In genomic region chr14:75277796-75278421, GRCh38 we compare ENCODE assay signal across 8 cellular contexts. TPM values are rescaled to one million over a fixed set of nuclear protein-coding genes. Genes with fewer than 3 reads are reported as not detected.
DNase-seq lines count a peak whose midpoint lies in the region; TF ChIP-seq lines count a peak whose summit lies in the region.

No MANE protein-coding gene starts in this region.

- peak overlapping the region; percentile 96 for H3K27ac Mint-ChIP-seq in chondrocyte (ENCODE audit: unreplicated experiment)

- H3K9ac ChIP-seq in mucosa of rectum (ENCODE audit: low read depth in 1 of 2, low read length in 2 of 2): peak overlapping the region; percentile 87 to 97

- H3K9me3 ChIP-seq in mucosa of rectum (ENCODE audit: control insufficient read depth in 2 of 2, low read length in 2 of 2): no peaks in the 10 kb centered on the region
- H3K9me3 ChIP-seq in uterus: no peaks in the 10 kb centered on the region

- H3K4me3 ChIP-seq in mucosa of rectum (ENCODE audit: low read length in 2 of 2): peak overlapping the region; percentile 89 to 90
- peak overlapping the region; percentile 68 to 79 for H3K4me3 ChIP-seq in uterus

- DNase-seq in NCI-H345 treated with DMSO at 0.1 percent for 48 hours (lab: John Stamatoyannopoulos, UW; ENCODE audit: unreplicated experiment): peak; percentile 41
- no peak for DNase-seq in NCI-H345 (lab: John Stamatoyannopoulos, UW)
- DNase-seq in MV-4-11 (lab: John Stamatoyannopoulos, UW): peak; percentile 25
- no peak for DNase-seq in chondrocyte (ENCODE audit: low spot score)
- no peak for DNase-seq in uterus
- DNase-seq in posterior vena cava (ENCODE audit: low spot score): no peak
- DNase-seq in NOMO-1 treated with DMSO at 0.1 percent for 48 hours (lab: John Stamatoyannopoulos, UW; ENCODE audit: unreplicated experiment): no peak

- H3K4me1 Mint-ChIP-seq in chondrocyte (ENCODE audit: low read depth): peaks cover 58% of the 10 kb centered on the region

- peak overlapping the region; percentile 79 for H3K4me3 Mint-ChIP-seq in chondrocyte (ENCODE audit: unreplicated experiment)

- H3K36me3 ChIP-seq in mucosa of rectum (ENCODE audit: control insufficient read depth in 2 of 2, insufficient read depth in 2 of 2, low read length in 2 of 2): peaks cover 15 to 18% of the 10 kb centered on the region in 2 donors
- no peaks in the 10 kb centered on the region for H3K36me3 ChIP-seq in uterus

- no peaks in the 10 kb centered on the region for H3K27me3 Mint-ChIP-seq in chondrocyte (ENCODE audit: low read depth)

- no peaks in the 10 kb centered on the region for H3K9me3 Mint-ChIP-seq in chondrocyte (ENCODE audit: low read depth)

- H3K36me3 Mint-ChIP-seq in chondrocyte (ENCODE audit: low read depth): peaks cover 19% of the 10 kb centered on the region

- H3K27me3 ChIP-seq in mucosa of rectum (ENCODE audit: control insufficient read depth in 2 of 2, insufficient read depth in 2 of 2, low read length in 2 of 2): no peaks in the 10 kb centered on the region
- no peaks in the 10 kb centered on the region for H3K27me3 ChIP-seq in uterus

- no peak for TF ChIP-seq POLR2A in uterus (IDR thresholded peaks at IDR 0.05)

- no peak for TF ChIP-seq CTCF in chondrocyte (IDR thresholded peaks at IDR 0.05)
- no peak for TF ChIP-seq CTCF in uterus (IDR thresholded peaks at IDR 0.05)

- intact Hi-C loops in uterus (cut with DNase I; ENCODE audit: low total_unique reads): loop anchor here (2.0 kb wide), 1 partner anchor 19 kb away; no protein-coding TSS in a partner anchor
- intact Hi-C loops in posterior vena cava (cut with DNase I): no loop called here

- H3K27ac ChIP-seq in mucosa of rectum (ENCODE audit: low read depth in 2 of 2, low read length in 2 of 2): peak overlapping the region; percentile 98
- H3K27ac ChIP-seq in uterus: peak overlapping the region; percentile 98 to 99

- H3K4me1 ChIP-seq in mucosa of rectum (ENCODE audit: control insufficient read depth in 2 of 2, insufficient read depth in 2 of 2, low read length in 2 of 2): peaks cover 50 to 61% of the 10 kb centered on the region in 2 donors
- H3K4me1 ChIP-seq in uterus: peaks cover 13 to 21% of the 10 kb centered on the region in 2 donors

RNA-seq across cellular contexts. Expression of gene FOS, which starts 0.7 kb away (rescaled TPM):
- total RNA-seq in chondrocyte (116 to 175 TPM (median 152 TPM) in 3 replicates), uterus (1,000 to 10,000 TPM in 1 of 4 donors, 100 to 1,000 TPM in 2, 10 to 100 TPM in 1; 29.2 to 1,111 (median 137) TPM), posterior vena cava (100 to 1,000 TPM; 485 to 992 TPM)

Comparison
In these comparisons a context has a peak if more than half of its experiments do, and no peak if none do; other contexts are left out.
1. DNase-seq: peak in NCI-H345 treated with DMSO at 0.1 percent for 48 hours (single experiment) and MV-4-11 (single experiment); none in NCI-H345 (single experiment), chondrocyte (single experiment), uterus (0 of 2), posterior vena cava (single experiment) and NOMO-1 treated with DMSO at 0.1 percent for 48 hours (single experiment).